ENCODE assay signal across 8 cellular contexts in the genomic region with DNA sequence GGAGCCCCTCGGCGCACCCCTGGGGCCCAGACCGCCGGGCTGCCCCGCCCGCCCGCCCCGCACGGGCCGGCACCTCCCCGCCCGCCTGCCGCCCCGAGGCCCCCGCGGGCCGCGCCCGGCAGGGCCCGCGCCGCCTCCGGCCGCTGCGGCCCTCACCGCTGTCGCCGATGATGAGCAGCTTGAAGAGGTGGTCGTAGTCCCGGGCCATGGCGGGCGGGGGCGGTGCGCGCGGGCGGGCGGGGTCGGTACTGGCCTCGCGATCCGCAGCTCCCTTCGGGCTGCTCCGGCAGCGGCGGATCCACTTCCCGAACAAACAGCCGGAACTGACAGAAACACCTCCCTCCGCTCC. TPM values are rescaled to one million over a fixed set of nuclear protein-coding genes. Genes with fewer than 3 reads are reported as not detected.
A peak's percentile ranks its signal among the peaks of the same experiment; 100 is the strongest.
DNase-seq lines count a peak whose midpoint lies in the region; ATAC-seq and TF ChIP-seq lines count a peak whose summit lies in the region.

Gene RAB35, minus strand, starts transcription at position 311 of the 349 bp plus-strand sequence. Its CDS starts 103 bp downstream, at position 208.

- H3K4me3 ChIP-seq in Panc1 (ENCODE audit: low read depth in 2 of 2, low read length in 2 of 2): peak within 1 kb of the TSS; percentile 80 to 96
- H3K4me3 ChIP-seq in esophagus (ENCODE audit: low read depth in 1 of 2, low read length in 2 of 2): peak within 1 kb of the TSS; percentile 80 to 92

- intact Hi-C loops in Panc1 (cut with micrococcal nuclease; ENCODE audit: unreplicated experiment): no loop called here

- no TSS peak for BruUV-seq in Panc1 (replicated peaks; lab: Mats Ljungman, UMichigan)

- H3K4me3 Mint-ChIP-seq in nephron progenitor cell: peak within 1 kb of the TSS; percentile 92

- H3K27me3 ChIP-seq in Panc1 (ENCODE audit: control insufficient read depth, insufficient read depth, low read length): no peaks in the 10 kb centered on the region
- H3K27me3 ChIP-seq in esophagus (ENCODE audit: control insufficient read depth in 1 of 2, insufficient read depth in 2 of 2, low read length in 2 of 2): no peaks in the 10 kb centered on the region

- no peaks in the 10 kb centered on the region for H3K9me3 ChIP-seq in Panc1 (ENCODE audit: control insufficient read depth, insufficient read depth, low read depth, low read length)
- no peaks in the 10 kb centered on the region for H3K9me3 ChIP-seq in esophagus (ENCODE audit: control insufficient read depth in 2 of 2, insufficient read depth in 1 of 2, low read depth in 1 of 2, low read length in 1 of 2)

- H3K4me1 Mint-ChIP-seq in nephron progenitor cell: peaks cover 62% of the 10 kb centered on the region

- TF ChIP-seq CTCF in Panc1 (IDR thresholded peaks at IDR 0.05) (no peak), nephron progenitor cell (IDR thresholded peaks at IDR 0.05) (no peak)

- in situ Hi-C loops in Panc1 (cut with HindIII; ENCODE audit: low pct_unique_long_range_greater_than_20kb, low sequenced_read_pairs): no loop called here

- H3K36me3 Mint-ChIP-seq in nephron progenitor cell (ENCODE audit: low read depth): peaks cover 29% of the 10 kb centered on the region

- H3K27me3 Mint-ChIP-seq in nephron progenitor cell (ENCODE audit: low read depth, poor library complexity): peaks cover 3% of the 10 kb centered on the region

- peak within 1 kb of the TSS; percentile 86 for H3K27ac ChIP-seq in Panc1 (ENCODE audit: low read length)
- H3K27ac ChIP-seq in esophagus (ENCODE audit: low read depth in 2 of 2, low read length in 1 of 2): peak within 1 kb of the TSS; percentile 98

- no peaks in the 10 kb centered on the region for H3K9me3 Mint-ChIP-seq in nephron progenitor cell

- H3K36me3 ChIP-seq in Panc1 (ENCODE audit: control insufficient read depth, insufficient read depth, low read length) (no peaks in the 10 kb centered on the region), esophagus (ENCODE audit: control insufficient read depth in 2 of 2, insufficient read depth in 2 of 2, low read length in 1 of 2) (peaks cover 0 to 7% of the 10 kb centered on the region in 2 donors)

- 0% methylated on average over 7 to 49 of the region's 49 CpGs for WGBS in esophagus, 2 donors

- peaks cover 17% of the 10 kb centered on the region for H3K4me1 ChIP-seq in Panc1 (ENCODE audit: control insufficient read depth, insufficient read depth, low read length)
- peaks cover 0 to 14% of the 10 kb centered on the region in 2 donors for H3K4me1 ChIP-seq in esophagus (ENCODE audit: control insufficient read depth in 2 of 2, insufficient read depth in 2 of 2, low read length in 1 of 2)

- H3K27ac Mint-ChIP-seq in nephron progenitor cell: peak within 1 kb of the TSS; percentile 91

- CTCF ChIA-PET in Panc1 (lab: Charles Lee): no interaction called here

- DNase-seq in Panc1 (ENCODE audit: low read depth, low spot score): no peak
- no peak for DNase-seq in nephron progenitor cell
- no peak for DNase-seq in superior temporal gyrus (ENCODE audit: extremely low spot score)
- DNase-seq in midbrain (lab: John Stamatoyannopoulos, UW): no peak
- no peak for DNase-seq in NK-92 treated with Interleukin-12 subunit alpha and Interleukin-12 subunit beta, amount 100 ng/mL, for 24 hours (lab: John Stamatoyannopoulos, UW)
- no peak for DNase-seq in activated CD4-positive, alpha-beta T cell treated with anti-CD3 and anti-CD28 coated beads, Interleukin-2, amount 50 U/mL, for 48 hours

- POLR2A ChIA-PET in Panc1 (lab: Charles Lee): interaction anchor here (1.2 kb wide), 1 partner anchor 175 kb away, joined by 10 read pairs; the partner anchor contains the start of gene RNU4-2

- ATAC-seq in GM19455 (IDR thresholded peaks at IDR 0.05; ENCODE audit: unreplicated experiment) (peak; percentile 6), Panc1 (no peak)

RNA-seq across cellular contexts. Expression of gene RAB35, which starts in this region (rescaled TPM):
- 62.0 TPM for total RNA-seq in Panc1 (2021; ENCODE audit: unreplicated experiment)
- 90.8 TPM for polyA plus RNA-seq in Panc1 (2012; ENCODE audit: insufficient read length)
- polyA plus RNA-seq in esophagus: 10 to 100 TPM; 33.5 to 34.3 TPM
